Comparison of ENCODE assay signal across 1 cellular context in the genomic region with DNA sequence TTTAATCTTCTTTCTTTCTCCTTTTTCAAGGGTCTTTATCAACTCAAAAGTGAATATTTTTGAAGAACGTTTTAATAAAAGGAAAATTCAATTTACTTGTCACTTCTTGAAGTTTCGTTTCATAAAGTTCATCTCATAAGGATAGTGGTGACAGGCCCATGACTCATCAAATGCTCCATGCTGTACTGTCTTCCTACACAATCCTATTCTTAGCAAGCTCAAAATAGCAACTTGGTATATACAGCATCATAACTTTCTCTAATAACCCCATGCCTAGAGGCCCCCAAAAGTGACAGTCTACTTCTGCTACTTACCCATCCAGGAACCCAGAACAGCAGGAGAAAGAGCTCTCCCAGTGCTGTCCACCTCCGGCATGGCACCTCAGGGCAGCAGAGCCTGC.
A peak's percentile ranks its signal among the peaks of the same experiment; 100 is the strongest.
TF ChIP-seq lines count a peak whose summit lies in the region.

No MANE protein-coding gene starts in this region.

TF ChIP-seq in K562, 482 proteins besides CTCF, POLR2A, EP300 and RAD21:
- TF ChIP-seq MAFF (IDR thresholded peaks at IDR 0.05; ENCODE audit: low read length) (peak; percentile 62; the same call in 1 of the 2 replicates), ATF3 (IDR thresholded peaks at IDR 0.05) (peak; percentile 85), ATF3 (CRISPR knock-in tag; conservative IDR thresholded peaks at IDR 0.05) (no peak), TAF15 (IDR thresholded peaks at IDR 0.05; ENCODE audit: low read depth, low read length) (no peak), ARID1B (IDR thresholded peaks at IDR 0.05) (0 out of 2 replicates have a peak, but pooled peaks have one; percentile 23), BCL6 (CRISPR knock-in tag; IDR thresholded peaks at IDR 0.05) (no peak), THAP7 (CRISPR knock-in tag; IDR thresholded peaks at IDR 0.05) (no peak), SAP30 (IDR thresholded peaks at IDR 0.05; ENCODE audit: borderline replicate concordance, insufficient read depth, low read depth, low read length, poor library complexity, severe bottlenecking) (no peak), ZNF316 (IDR thresholded peaks at IDR 0.05) (peak; percentile 70), KDM5B (IDR thresholded peaks at IDR 0.05; ENCODE audit: insufficient replicate concordance, low read depth, low read length) (no peak), JUND (IDR thresholded peaks at IDR 0.05; ENCODE audit: borderline replicate concordance, low read depth, low read length) (peak; percentile 75; the same call in 1 of the 2 replicates), JUND (tag; IDR thresholded peaks at IDR 0.05; ENCODE audit: borderline replicate concordance, low read depth, low read length) (peak; percentile 71), RFX7 (CRISPR knock-in tag; IDR thresholded peaks at IDR 0.05) (no peak), DPF2 (IDR thresholded peaks at IDR 0.05) (0 out of 2 replicates have a peak, but pooled peaks have one; percentile 37), NR2C2 (CRISPR knock-in tag; IDR thresholded peaks at IDR 0.05) (no peak), NR2C2 (tag; IDR thresholded peaks at IDR 0.05) (peak; percentile 17; the same call in 1 of the 2 replicates), C11orf30 (IDR thresholded peaks at IDR 0.05; ENCODE audit: low read depth) (peak; percentile 73), SMARCA4 (IDR thresholded peaks at IDR 0.05) (0 out of 2 replicates have a peak, but pooled peaks have one; percentile 47), MEF2D (tag; conservative IDR thresholded peaks at IDR 0.05; ENCODE audit: low read depth) (peak; percentile 62; the same call in 1 of the 2 replicates), TARDBP (IDR thresholded peaks at IDR 0.05) (no peak), L3MBTL2 (IDR thresholded peaks at IDR 0.05) (0 out of 2 replicates have a peak, but pooled peaks have one; percentile 20), MEIS2 (IDR thresholded peaks at IDR 0.05; ENCODE audit: partially characterized antibody) (peak; percentile 86), ZNF395 (CRISPR knock-in tag; IDR thresholded peaks at IDR 0.05) (0 out of 2 replicates have a peak, but pooled peaks have one; percentile 54), GTF2B (IDR thresholded peaks at IDR 0.05; ENCODE audit: extremely low read depth, insufficient read length) (no peak), BCOR (IDR thresholded peaks at IDR 0.05) (no peak), MAFK (IDR thresholded peaks at IDR 0.05; ENCODE audit: low read length) (peak; percentile 68; the same call in 1 of the 2 replicates), TAF1 (IDR thresholded peaks at IDR 0.05; ENCODE audit: control insufficient read depth, extremely low read depth, insufficient read depth, low read length, severe bottlenecking) (no peak), PTRF (tag; IDR thresholded peaks at IDR 0.05) (no peak), MEF2A (IDR thresholded peaks at IDR 0.05; ENCODE audit: control insufficient read depth, low read depth, low read length) (peak; percentile 52; the same call in 1 of the 2 replicates), NFE2L1 (tag; IDR thresholded peaks at IDR 0.05; ENCODE audit: borderline replicate concordance, low read depth) (peak; percentile 61; the same call in 1 of the 2 replicates), HMG20B (CRISPR knock-in tag; IDR thresholded peaks at IDR 0.05) (no peak), ZNF41 (CRISPR knock-in tag; conservative IDR thresholded peaks at IDR 0.05) (no peak), FOSL1 (tag; conservative IDR thresholded peaks at IDR 0.05) (peak; percentile 83), MAFG (tag; conservative IDR thresholded peaks at IDR 0.05) (peak; percentile 85), NFE2 (IDR thresholded peaks at IDR 0.05; ENCODE audit: low read depth) (peak; percentile 83), PTTG1 (tag; IDR thresholded peaks at IDR 0.05; ENCODE audit: low read depth) (no peak), SMARCA5 (IDR thresholded peaks at IDR 0.05) (no peak), ATF4 (CRISPR knock-in tag; IDR thresholded peaks at IDR 0.05) (no peak), E4F1 (CRISPR knock-in tag; IDR thresholded peaks at IDR 0.05; ENCODE audit: borderline replicate concordance) (no peak), JUN (IDR thresholded peaks at IDR 0.05; ENCODE audit: borderline replicate concordance, low read depth, low read length) (0 out of 2 replicates have a peak, but pooled peaks have one; percentile 36), JUN (CRISPR knock-in tag; IDR thresholded peaks at IDR 0.05; ENCODE audit: borderline replicate concordance) (no peak), LEF1 (IDR thresholded peaks at IDR 0.05) (no peak)
- TF ChIP-seq, protein P1, sequence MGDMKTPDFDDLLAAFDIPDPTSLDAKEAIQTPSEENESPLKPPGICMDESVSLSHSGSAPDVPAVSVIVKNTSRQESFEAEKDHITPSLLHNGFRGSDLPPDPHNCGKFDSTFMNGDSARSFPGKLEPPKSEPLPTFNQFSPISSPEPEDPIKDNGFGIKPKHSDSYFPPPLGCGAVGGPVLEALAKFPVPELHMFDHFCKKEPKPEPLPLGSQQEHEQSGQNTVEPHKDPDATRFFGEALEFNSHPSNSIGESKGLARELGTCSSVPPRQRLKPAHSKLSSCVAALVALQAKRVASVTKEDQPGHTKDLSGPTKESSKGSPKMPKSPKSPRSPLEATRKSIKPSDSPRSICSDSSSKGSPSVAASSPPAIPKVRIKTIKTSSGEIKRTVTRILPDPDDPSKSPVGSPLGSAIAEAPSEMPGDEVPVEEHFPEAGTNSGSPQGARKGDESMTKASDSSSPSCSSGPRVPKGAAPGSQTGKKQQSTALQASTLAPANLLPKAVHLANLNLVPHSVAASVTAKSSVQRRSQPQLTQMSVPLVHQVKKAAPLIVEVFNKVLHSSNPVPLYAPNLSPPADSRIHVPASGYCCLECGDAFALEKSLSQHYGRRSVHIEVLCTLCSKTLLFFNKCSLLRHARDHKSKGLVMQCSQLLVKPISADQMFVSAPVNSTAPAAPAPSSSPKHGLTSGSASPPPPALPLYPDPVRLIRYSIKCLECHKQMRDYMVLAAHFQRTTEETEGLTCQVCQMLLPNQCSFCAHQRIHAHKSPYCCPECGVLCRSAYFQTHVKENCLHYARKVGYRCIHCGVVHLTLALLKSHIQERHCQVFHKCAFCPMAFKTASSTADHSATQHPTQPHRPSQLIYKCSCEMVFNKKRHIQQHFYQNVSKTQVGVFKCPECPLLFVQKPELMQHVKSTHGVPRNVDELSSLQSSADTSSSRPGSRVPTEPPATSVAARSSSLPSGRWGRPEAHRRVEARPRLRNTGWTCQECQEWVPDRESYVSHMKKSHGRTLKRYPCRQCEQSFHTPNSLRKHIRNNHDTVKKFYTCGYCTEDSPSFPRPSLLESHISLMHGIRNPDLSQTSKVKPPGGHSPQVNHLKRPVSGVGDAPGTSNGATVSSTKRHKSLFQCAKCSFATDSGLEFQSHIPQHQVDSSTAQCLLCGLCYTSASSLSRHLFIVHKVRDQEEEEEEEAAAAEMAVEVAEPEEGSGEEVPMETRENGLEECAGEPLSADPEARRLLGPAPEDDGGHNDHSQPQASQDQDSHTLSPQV (IDR thresholded peaks at IDR 0.05), result peak; percentile 51; the same call in 1 of the 2 replicates
- TF ChIP-seq, protein P2, sequence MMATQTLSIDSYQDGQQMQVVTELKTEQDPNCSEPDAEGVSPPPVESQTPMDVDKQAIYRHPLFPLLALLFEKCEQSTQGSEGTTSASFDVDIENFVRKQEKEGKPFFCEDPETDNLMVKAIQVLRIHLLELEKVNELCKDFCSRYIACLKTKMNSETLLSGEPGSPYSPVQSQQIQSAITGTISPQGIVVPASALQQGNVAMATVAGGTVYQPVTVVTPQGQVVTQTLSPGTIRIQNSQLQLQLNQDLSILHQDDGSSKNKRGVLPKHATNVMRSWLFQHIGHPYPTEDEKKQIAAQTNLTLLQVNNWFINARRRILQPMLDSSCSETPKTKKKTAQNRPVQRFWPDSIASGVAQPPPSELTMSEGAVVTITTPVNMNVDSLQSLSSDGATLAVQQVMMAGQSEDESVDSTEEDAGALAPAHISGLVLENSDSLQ (IDR thresholded peaks at IDR 0.05), result peak; percentile 34; the same call in 1 of the 2 replicates
- TF ChIP-seq, protein P3, sequence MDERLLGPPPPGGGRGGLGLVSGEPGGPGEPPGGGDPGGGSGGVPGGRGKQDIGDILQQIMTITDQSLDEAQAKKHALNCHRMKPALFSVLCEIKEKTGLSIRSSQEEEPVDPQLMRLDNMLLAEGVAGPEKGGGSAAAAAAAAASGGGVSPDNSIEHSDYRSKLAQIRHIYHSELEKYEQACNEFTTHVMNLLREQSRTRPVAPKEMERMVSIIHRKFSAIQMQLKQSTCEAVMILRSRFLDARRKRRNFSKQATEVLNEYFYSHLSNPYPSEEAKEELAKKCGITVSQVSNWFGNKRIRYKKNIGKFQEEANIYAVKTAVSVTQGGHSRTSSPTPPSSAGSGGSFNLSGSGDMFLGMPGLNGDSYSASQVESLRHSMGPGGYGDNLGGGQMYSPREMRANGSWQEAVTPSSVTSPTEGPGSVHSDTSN (CRISPR knock-in tag; IDR thresholded peaks at IDR 0.05; ENCODE audit: low read depth), result no peak
- TF ChIP-seq, protein P3 (tag; conservative IDR thresholded peaks at IDR 0.05; ENCODE audit: low read depth), result peak; percentile 80
